Comparison of ENCODE assay signal across 18 cellular contexts in genomic region chr2:8409461-8410260, GRCh38.
DNase-seq lines count a peak whose midpoint lies in the region; ATAC-seq and TF ChIP-seq lines count a peak whose summit lies in the region.
"Had no signal": no experiment of that assay in that cellular context is flagged by ENCODE, and none has a peak within 500 bp of the region (broad histone marks: within the 10 kb centered on the region; RNA-seq: fewer than 3 reads in every experiment).

No MANE protein-coding gene starts in this region.

- intact Hi-C loops in uterus (cut with DNase I; ENCODE audit: low total_unique reads): no loop called here

- H4K20me1 ChIP-seq in GM23248 (ENCODE audit: insufficient read depth): no peaks in the 10 kb centered on the region

- in situ Hi-C loops in GM23248 (cut with MboI): no loop called here

- H3K4me2 ChIP-seq in GM23248 (ENCODE audit: unreplicated experiment): no peak overlapping the region

- H3K9me3 ChIP-seq in GM23248 (ENCODE audit: low read depth) (no peaks in the 10 kb centered on the region), uterus (no peaks in the 10 kb centered on the region)
- H3K9me3 ChIP-seq: breast epithelium, lower lobe of right lung, testis had no signal

- no peaks in the 10 kb centered on the region for H3K9me3 Mint-ChIP-seq in activated naive CD8-positive, alpha-beta T cell treated with anti-CD3 and anti-CD28 coated beads for 36 hours

- H3K36me3 ChIP-seq in GM23248 (ENCODE audit: low read depth): no peaks in the 10 kb centered on the region
- H3K36me3 ChIP-seq in uterus: no peaks in the 10 kb centered on the region
- H3K36me3 ChIP-seq: breast epithelium, lower lobe of right lung had no signal

- H3K9me2 ChIP-seq in GM23248 (ENCODE audit: insufficient read depth): no peaks in the 10 kb centered on the region

- H3K27me3 Mint-ChIP-seq in activated naive CD8-positive, alpha-beta T cell treated with anti-CD3 and anti-CD28 coated beads for 36 hours: no peaks in the 10 kb centered on the region

- H3K4me1 Mint-ChIP-seq in activated naive CD8-positive, alpha-beta T cell treated with anti-CD3 and anti-CD28 coated beads for 36 hours: peaks cover 18% of the 10 kb centered on the region

- peak overlapping the region; percentile 81 for H3K27ac Mint-ChIP-seq in activated naive CD8-positive, alpha-beta T cell treated with anti-CD3 and anti-CD28 coated beads for 36 hours

- H3K79me2 ChIP-seq in GM23248 (ENCODE audit: insufficient read depth): no peaks in the 10 kb centered on the region

- WGBS in GM23248 (ENCODE audit: low coverage in 1 of 2, low lambda C conversion rate in 2 of 2, missing lambda C conversion rate in 2 of 2), 2 experiments: 87 to 88% methylated on average over 5 of the region's 5 CpGs

- H2AFZ ChIP-seq in GM23248: no peak overlapping the region

- no peak for ATAC-seq in HG02759 (IDR thresholded peaks at IDR 0.05; ENCODE audit: unreplicated experiment)
- ATAC-seq in GM18517 (IDR thresholded peaks at IDR 0.05; ENCODE audit: unreplicated experiment): no peak
- ATAC-seq: lower lobe of right lung had no signal

- no peak overlapping the region for H3K9ac ChIP-seq in GM23248

- H3K4me1 ChIP-seq in GM23248 (ENCODE audit: insufficient read depth) (peaks cover 12% of the 10 kb centered on the region), uterus (no peaks in the 10 kb centered on the region)
- H3K4me1 ChIP-seq: testis had no signal

- H3K4me3 ChIP-seq in GM23248: no peak overlapping the region
- H3K4me3 ChIP-seq in uterus: no peak overlapping the region
- H3K4me3 ChIP-seq: breast epithelium, lower lobe of right lung, testis had no signal

- H3K36me3 Mint-ChIP-seq in activated naive CD8-positive, alpha-beta T cell treated with anti-CD3 and anti-CD28 coated beads for 36 hours: no peaks in the 10 kb centered on the region

- 0 out of 2 replicates have a peak, but pooled peaks cover 6% of the 10 kb centered on the region for H3F3A ChIP-seq in GM23248 (ENCODE audit: insufficient read depth)

- no peak overlapping the region for H3K4me3 Mint-ChIP-seq in activated naive CD8-positive, alpha-beta T cell treated with anti-CD3 and anti-CD28 coated beads for 36 hours
- H3K4me3 Mint-ChIP-seq: neural crest cell had no signal

- TF ChIP-seq CTCF in uterus (IDR thresholded peaks at IDR 0.05): no peak

- DNase-seq in DMS53 (lab: John Stamatoyannopoulos, UW) (peak; percentile 22), DMS53 treated with DMSO at 0.1 percent for 48 hours (lab: John Stamatoyannopoulos, UW; ENCODE audit: unreplicated experiment) (no peak), GM23248 (peak; percentile 41), medulla oblongata (ENCODE audit: extremely low spot score) (peak; percentile 27), uterus (no peak)
- no peak for DNase-seq in activated naive CD8-positive, alpha-beta T cell treated with anti-CD3 and anti-CD28 coated beads for 36 hours
- DNase-seq: Calu3, KBM-7, lower lobe of right lung, NCI-H187, NCI-H69, SHP77 treated with DMSO at 0.1 percent for 48 hours, testis had no signal

- TF ChIP-seq POLR2A in uterus (IDR thresholded peaks at IDR 0.05): no peak

- no peak overlapping the region for H3K27ac ChIP-seq in GM23248
- H3K27ac ChIP-seq in uterus: no peak overlapping the region
- H3K27ac ChIP-seq: 22Rv1, breast epithelium, lower lobe of right lung, testis had no signal

- H3K27me3 ChIP-seq in GM23248 (replicated peaks; ENCODE audit: insufficient read depth) (no peaks in the 10 kb centered on the region), uterus (no peaks in the 10 kb centered on the region)
- H3K27me3 ChIP-seq: breast epithelium, testis had no signal

Comparison
In these comparisons a context has a peak if more than half of its experiments do, and no peak if none do; other contexts are left out.
1. DNase-seq: peak in DMS53 (single experiment), GM23248 (single experiment) and medulla oblongata (single experiment); none in DMS53 treated with DMSO at 0.1 percent for 48 hours (single experiment), activated naive CD8-positive, alpha-beta T cell treated with anti-CD3 and anti-CD28 coated beads for 36 hours (single experiment) and uterus (0 of 2).